ENCODE assay signal across 1 cellular context in genomic region chr21:45471229-45472052, GRCh38.
TF ChIP-seq lines count a peak whose summit lies in the region.

No MANE protein-coding gene starts in this region.

TF ChIP-seq in GM23338, 12 proteins besides CTCF, POLR2A, EP300 and RAD21 (continued from another document):
- TF ChIP-seq ZNF462 (CRISPR knock-in tag; IDR thresholded peaks at IDR 0.05) (no peak), NANOG (IDR thresholded peaks at IDR 0.05; ENCODE audit: borderline replicate concordance) (no peak), STAT1 (IDR thresholded peaks at IDR 0.05; ENCODE audit: unreplicated experiment) (no peak)
